ENCODE assay signal across 1 cellular context in the genomic region with DNA sequence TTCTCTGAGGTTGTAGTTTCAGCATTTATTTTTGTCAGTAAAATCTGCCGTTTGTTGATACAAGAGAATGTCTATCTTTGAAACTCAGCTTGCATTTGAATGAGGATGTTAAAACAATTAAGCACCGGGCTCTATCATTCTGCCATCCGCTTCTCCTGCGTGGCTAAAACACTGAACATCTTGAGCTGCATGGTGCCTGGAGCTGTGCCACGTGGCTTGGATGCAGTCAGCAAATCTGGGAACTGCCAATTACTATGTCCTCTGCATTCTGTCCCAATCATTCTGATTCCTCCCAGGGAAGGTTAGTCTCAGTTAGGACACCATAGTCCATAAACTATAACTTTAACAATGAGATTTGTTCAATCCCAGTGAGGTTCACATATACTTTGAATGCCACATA.
TF ChIP-seq lines count a peak whose summit lies in the region.

No MANE protein-coding gene starts in this region.

TF ChIP-seq in SK-N-SH, 30 proteins besides CTCF, POLR2A, EP300 and RAD21:
- TF ChIP-seq, protein P1, sequence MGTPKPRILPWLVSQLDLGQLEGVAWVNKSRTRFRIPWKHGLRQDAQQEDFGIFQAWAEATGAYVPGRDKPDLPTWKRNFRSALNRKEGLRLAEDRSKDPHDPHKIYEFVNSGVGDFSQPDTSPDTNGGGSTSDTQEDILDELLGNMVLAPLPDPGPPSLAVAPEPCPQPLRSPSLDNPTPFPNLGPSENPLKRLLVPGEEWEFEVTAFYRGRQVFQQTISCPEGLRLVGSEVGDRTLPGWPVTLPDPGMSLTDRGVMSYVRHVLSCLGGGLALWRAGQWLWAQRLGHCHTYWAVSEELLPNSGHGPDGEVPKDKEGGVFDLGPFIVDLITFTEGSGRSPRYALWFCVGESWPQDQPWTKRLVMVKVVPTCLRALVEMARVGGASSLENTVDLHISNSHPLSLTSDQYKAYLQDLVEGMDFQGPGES (IDR thresholded peaks at IDR 0.05; ENCODE audit: low read depth, low read length): no peak
- TF ChIP-seq, protein P2, sequence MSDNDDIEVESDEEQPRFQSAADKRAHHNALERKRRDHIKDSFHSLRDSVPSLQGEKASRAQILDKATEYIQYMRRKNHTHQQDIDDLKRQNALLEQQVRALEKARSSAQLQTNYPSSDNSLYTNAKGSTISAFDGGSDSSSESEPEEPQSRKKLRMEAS (IDR thresholded peaks at IDR 0.05; ENCODE audit: low read depth): 0 out of 2 replicates have a peak, but pooled peaks have one; percentile 15
TF ChIP-seq in SK-N-SH: peak in this region for 1.
